Comparison of ENCODE assay signal across 9 cellular contexts in the genomic region with DNA sequence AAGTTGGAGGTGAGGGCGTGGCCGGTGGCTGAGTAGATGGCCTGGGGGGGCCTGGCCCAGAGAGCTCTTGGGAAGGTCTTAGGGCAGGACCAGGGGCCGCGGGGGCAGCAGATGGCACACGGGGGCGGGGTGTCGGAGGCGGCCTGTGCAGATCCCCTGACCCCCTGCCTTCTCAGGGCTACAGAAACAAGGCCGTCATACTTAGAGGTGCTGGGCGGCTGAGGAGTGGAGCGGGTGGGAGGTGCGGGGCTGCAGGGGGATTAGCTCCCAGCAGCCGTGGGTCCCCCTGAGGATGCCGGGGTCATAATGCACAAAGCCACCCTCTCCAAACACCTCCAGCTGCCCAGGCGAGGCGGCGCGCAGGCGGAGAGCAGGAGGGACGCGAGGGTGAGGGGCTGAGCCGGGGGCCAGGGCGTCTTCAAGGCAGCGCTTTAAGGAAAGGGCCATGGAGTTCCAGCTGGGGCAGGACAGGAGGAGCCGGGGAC. TPM values are rescaled to one million over a fixed set of nuclear protein-coding genes. Genes with fewer than 3 reads are reported as not detected.
DNase-seq lines count a peak whose midpoint lies in the region; ATAC-seq and TF ChIP-seq lines count a peak whose summit lies in the region.
"Had no signal": no experiment of that assay in that cellular context is flagged by ENCODE, and none has a peak within 500 bp of the region (broad histone marks: within the 10 kb centered on the region; RNA-seq: fewer than 3 reads in every experiment).

No MANE protein-coding gene starts in this region.

- H3K4me2 ChIP-seq in BLaER1 (peak overlapping the region; percentile 81), osteoblast (ENCODE audit: insufficient read depth, low read length) (peak overlapping the region; percentile 88)

- in situ Hi-C loops in Panc1 (cut with HindIII; ENCODE audit: low pct_unique_long_range_greater_than_20kb, low sequenced_read_pairs): no loop called here

- BruUV-seq in Panc1 (replicated peaks; lab: Mats Ljungman, UMichigan): no TSS peak

- H2AFZ ChIP-seq in osteoblast (ENCODE audit: low read length): no peak overlapping the region

- TF ChIP-seq CTCF in Panc1 (IDR thresholded peaks at IDR 0.05) (no peak), osteoblast (IDR thresholded peaks at IDR 0.05; ENCODE audit: extremely low read depth, low read depth, low read length) (no peak)

- POLR2A ChIA-PET in Panc1 (lab: Charles Lee): interaction anchor here (0.6 kb wide), 1 partner anchor 29 kb away, joined by 3 read pairs; no protein-coding TSS in a partner anchor

- H3K36me3 ChIP-seq in BLaER1 (no peaks in the 10 kb centered on the region), Panc1 (ENCODE audit: control insufficient read depth, insufficient read depth, low read length) (no peaks in the 10 kb centered on the region), esophagus (ENCODE audit: control insufficient read depth in 2 of 2, insufficient read depth in 2 of 2, low read length in 1 of 2) (no peaks in the 10 kb centered on the region), osteoblast (ENCODE audit: insufficient read depth, low read length) (no peaks in the 10 kb centered on the region)

- H4K20me1 ChIP-seq in BLaER1: no peaks in the 10 kb centered on the region
- H4K20me1 ChIP-seq in osteoblast (ENCODE audit: insufficient read depth, low read length): no peaks in the 10 kb centered on the region

- H3K9ac ChIP-seq in BLaER1: no peak overlapping the region

- intact Hi-C loops in Panc1 (cut with micrococcal nuclease; ENCODE audit: unreplicated experiment): no loop called here

- H3K4me1 ChIP-seq in BLaER1 (peaks cover 12% of the 10 kb centered on the region), Panc1 (ENCODE audit: control insufficient read depth, insufficient read depth, low read length) (no peaks in the 10 kb centered on the region), esophagus (ENCODE audit: control insufficient read depth in 2 of 2, insufficient read depth in 2 of 2, low read length in 1 of 2) (peaks cover 0 to 5% of the 10 kb centered on the region in 2 donors), osteoblast (ENCODE audit: insufficient read depth, low read length) (peaks cover 24% of the 10 kb centered on the region)

- DNase-seq in Panc1 (ENCODE audit: low read depth, low spot score) (no peak), osteoblast (ENCODE audit: insufficient read length, low spot score, missing footprints) (no peak), NCI-H748 (lab: John Stamatoyannopoulos, UW; ENCODE audit: unreplicated experiment) (no peak)
- DNase-seq: NCI-H526 treated with DMSO at 0.1 percent for 48 hours had no signal

- ATAC-seq in Panc1 (no peak), HG02763 (IDR thresholded peaks at IDR 0.05; ENCODE audit: unreplicated experiment) (no peak), GM19395 (IDR thresholded peaks at IDR 0.05; ENCODE audit: unreplicated experiment) (no peak), HG03139 (IDR thresholded peaks at IDR 0.05; ENCODE audit: unreplicated experiment) (no peak)

- H3K27ac ChIP-seq in BLaER1 (no peak overlapping the region), Panc1 (ENCODE audit: low read length) (no peak overlapping the region), esophagus (ENCODE audit: low read depth in 2 of 2, low read length in 1 of 2) (no peak overlapping the region), osteoblast (ENCODE audit: low read depth, low read length) (peak overlapping the region; percentile 82)

- H3K27me3 ChIP-seq in BLaER1 (peaks cover 3% of the 10 kb centered on the region; the same call in 1 of the 2 replicates), Panc1 (ENCODE audit: control insufficient read depth, insufficient read depth, low read length) (peaks cover 8% of the 10 kb centered on the region), esophagus (ENCODE audit: control insufficient read depth in 1 of 2, insufficient read depth in 2 of 2, low read length in 2 of 2) (no peaks in the 10 kb centered on the region), osteoblast (ENCODE audit: insufficient read depth, low read length) (no peaks in the 10 kb centered on the region)

- 62 to 70% methylated on average over 23 to 25 of the region's 25 CpGs for WGBS in esophagus, 2 donors

- H3K9me3 ChIP-seq in BLaER1 (peaks cover 6% of the 10 kb centered on the region; the same call in 1 of the 2 replicates), Panc1 (ENCODE audit: control insufficient read depth, insufficient read depth, low read depth, low read length) (no peaks in the 10 kb centered on the region), esophagus (ENCODE audit: control insufficient read depth in 2 of 2, insufficient read depth in 1 of 2, low read depth in 1 of 2, low read length in 1 of 2) (no peaks in the 10 kb centered on the region), osteoblast (ENCODE audit: low read depth, low read length) (no peaks in the 10 kb centered on the region)

- no peaks in the 10 kb centered on the region for H3K79me2 ChIP-seq in osteoblast (ENCODE audit: insufficient read depth, low read length)

- H3K4me3 ChIP-seq in BLaER1 (peak overlapping the region; percentile 63; the same call in 1 of the 2 replicates), Panc1 (ENCODE audit: low read depth in 2 of 2, low read length in 2 of 2) (peak overlapping the region; percentile 62 to 91), esophagus (ENCODE audit: low read depth in 1 of 2, low read length in 2 of 2) (peak overlapping the region; percentile 46 to 50), osteoblast (ENCODE audit: insufficient read depth, low read length) (peak overlapping the region; percentile 77)

- CTCF ChIA-PET in Panc1 (lab: Charles Lee): interaction anchor here (1.1 kb wide), 1 partner anchor 696 kb away, joined by 6 read pairs; the partner anchor contains the start of gene CXCL12

RNA-seq across cellular contexts. Expression of gene ZNF32, which starts 40.4 kb away (rescaled TPM):
- total RNA-seq in Panc1 (2021; ENCODE audit: unreplicated experiment): 35.6 TPM
- polyA plus RNA-seq in Panc1 (2012; ENCODE audit: insufficient read length): 39.0 TPM
- polyA plus RNA-seq in esophagus: 10 to 100 TPM; 19.9 to 23.0 TPM
- total RNA-seq in osteoblast: 34.7 and 36.2 TPM in 2 replicates
